Comparison of ENCODE assay signal across 10 cellular contexts in the genomic region with DNA sequence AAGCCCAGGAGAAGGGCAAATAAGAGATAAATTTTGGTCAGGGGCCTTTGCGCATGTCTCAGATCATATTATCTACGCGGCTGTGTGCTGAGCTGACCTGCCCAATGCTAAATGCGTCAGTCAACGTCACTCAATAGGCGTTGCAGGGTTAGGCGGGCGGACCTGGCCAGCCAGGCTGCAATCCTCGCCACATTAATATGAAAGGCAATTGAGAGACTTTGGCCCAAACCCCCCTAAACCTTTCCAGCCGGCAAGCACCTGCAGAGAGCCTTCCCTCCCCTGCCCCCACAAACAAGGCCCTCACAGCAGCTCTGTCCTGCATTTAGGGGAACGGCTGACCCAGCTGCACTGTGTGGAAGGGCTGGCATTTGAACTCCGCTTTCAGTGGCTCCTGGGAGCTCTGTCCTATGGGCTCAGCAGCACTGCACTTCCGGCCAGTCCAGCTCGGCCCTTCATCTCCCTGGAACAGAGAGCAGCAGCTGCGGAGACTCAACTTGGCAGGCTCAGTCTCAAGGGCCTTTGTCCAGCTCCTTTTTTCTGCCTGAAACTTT.
A peak's percentile ranks its signal among the peaks of the same experiment; 100 is the strongest.
DNase-seq lines count a peak whose midpoint lies in the region; ATAC-seq and TF ChIP-seq lines count a peak whose summit lies in the region.
"Had no signal": no experiment of that assay in that cellular context is flagged by ENCODE, and none has a peak within 500 bp of the region (broad histone marks: within the 10 kb centered on the region; RNA-seq: fewer than 3 reads in every experiment).

No MANE protein-coding gene starts in this region.

- H3K9ac ChIP-seq in stomach smooth muscle (ENCODE audit: low read length in 2 of 2) = peak overlapping the region in 1 of 2 donors; percentile 38

- H3K9me3 ChIP-seq in Peyer's patch = no peaks in the 10 kb centered on the region
- no peaks in the 10 kb centered on the region for H3K9me3 ChIP-seq in esophagus muscularis mucosa
- no peaks in the 10 kb centered on the region for H3K9me3 ChIP-seq in stomach smooth muscle (ENCODE audit: control insufficient read depth in 2 of 2, low read length in 2 of 2)
- no peaks in the 10 kb centered on the region for H3K9me3 ChIP-seq in CD4-positive, alpha-beta T cell (ENCODE audit: control insufficient read depth, low read length)

- CTCF ChIA-PET in CD4-positive, alpha-beta T cell (lab: Charles Lee) = no interaction called here

- TF ChIP-seq CTCF in Peyer's patch (IDR thresholded peaks at IDR 0.05) (no peak), esophagus muscularis mucosa (IDR thresholded peaks at IDR 0.05) (peak in 1 of 3 experiments; percentile 5)
- no peak for TF ChIP-seq CTCF in CD4-positive, alpha-beta T cell (IDR thresholded peaks at IDR 0.05)

- no peak overlapping the region for H3K27ac Mint-ChIP-seq in CD4-positive, alpha-beta T cell
- H3K27ac Mint-ChIP-seq: activated CD8-positive, alpha-beta memory T cell treated with anti-CD3 and anti-CD28 coated beads, Interleukin-2, amount 10 ng/mL, durations not matched to agents 7 days and 5 days had no signal

- no peak overlapping the region for H3K4me3 ChIP-seq in Peyer's patch
- H3K4me3 ChIP-seq in esophagus muscularis mucosa = peak overlapping the region in 1 of 4 donors; percentile 25
- H3K4me3 ChIP-seq in stomach smooth muscle (ENCODE audit: low read length in 2 of 2) = peak overlapping the region in 1 of 2 donors; percentile 22

- peak in 1 of 3 donors; percentile 66 for DNase-seq in Peyer's patch
- no peak for DNase-seq in esophagus muscularis mucosa (ENCODE audit: extremely low spot score)
- peak; percentile 29 to 45 for DNase-seq in lung microvascular endothelial cell (ENCODE audit: low read depth in 2 of 2)
- DNase-seq in AG08396 (ENCODE audit: low spot score) = no peak
- no peak for DNase-seq in T-helper 2 cell
- DNase-seq in CD4-positive, alpha-beta T cell = no peak
- DNase-seq: activated CD8-positive, alpha-beta memory T cell treated with anti-CD3 and anti-CD28 coated beads, Interleukin-2, amount 10 ng/mL, durations not matched to agents 7 days and 5 days; GF-D8 had no signal

- no peak overlapping the region for H3K4me3 Mint-ChIP-seq in CD4-positive, alpha-beta T cell
- H3K4me3 Mint-ChIP-seq: activated CD8-positive, alpha-beta memory T cell treated with anti-CD3 and anti-CD28 coated beads, Interleukin-2, amount 10 ng/mL, durations not matched to agents 7 days and 5 days had no signal

- H3K9me3 Mint-ChIP-seq in CD4-positive, alpha-beta T cell = no peaks in the 10 kb centered on the region

- peaks cover 13% of the 10 kb centered on the region for H3K4me1 Mint-ChIP-seq in CD4-positive, alpha-beta T cell (ENCODE audit: low read depth)

- peaks cover 0 to 17% (median 0%) of the 10 kb centered on the region in 3 donors for H3K36me3 ChIP-seq in Peyer's patch
- peaks cover 0 to 12% (median 5%) of the 10 kb centered on the region in 4 donors for H3K36me3 ChIP-seq in esophagus muscularis mucosa
- H3K36me3 ChIP-seq in stomach smooth muscle (ENCODE audit: control insufficient read depth in 2 of 2, insufficient read depth in 2 of 2, low read length in 2 of 2) = peaks cover 12 to 15% of the 10 kb centered on the region in 2 donors

- H3K36me3 Mint-ChIP-seq in CD4-positive, alpha-beta T cell (ENCODE audit: low read depth) = peaks cover 19% of the 10 kb centered on the region
- H3K36me3 Mint-ChIP-seq: activated CD8-positive, alpha-beta memory T cell treated with anti-CD3 and anti-CD28 coated beads, Interleukin-2, amount 10 ng/mL, durations not matched to agents 7 days and 5 days had no signal

- intact Hi-C loops in esophagus muscularis mucosa (cut with DNase I) = loop anchor here (2.0 kb wide), 2 partner anchors 39 to 131 kb away; no protein-coding TSS in a partner anchor
- intact Hi-C loops in CD4-positive, alpha-beta T cell (cut with DNase I, micrococcal nuclease) = loop anchor here (5.0 to 10.0 kb wide), 2 partner anchors 46 to 611 kb away; a partner anchor contains a TSS

- 23% methylated on average over 11 of the region's 15 CpGs for WGBS in esophagus muscularis mucosa

- H3K27ac ChIP-seq in Peyer's patch = peak overlapping the region; percentile 19 to 73 (median 62)
- peak overlapping the region; percentile 79 to 85 (median 82) for H3K27ac ChIP-seq in esophagus muscularis mucosa (replicated peaks in 1 of 4)
- peak overlapping the region; percentile 90 for H3K27ac ChIP-seq in stomach smooth muscle (ENCODE audit: low read length)
- no peak overlapping the region for H3K27ac ChIP-seq in CD4-positive, alpha-beta T cell (ENCODE audit: low read depth, low read length)

- H3K27me3 ChIP-seq in Peyer's patch = no peaks in the 10 kb centered on the region
- no peaks in the 10 kb centered on the region for H3K27me3 ChIP-seq in esophagus muscularis mucosa
- H3K27me3 ChIP-seq in stomach smooth muscle (ENCODE audit: control insufficient read depth in 1 of 2, insufficient read depth in 2 of 2, low read length in 2 of 2) = no peaks in the 10 kb centered on the region
- H3K27me3 ChIP-seq in CD4-positive, alpha-beta T cell (ENCODE audit: control insufficient read depth, insufficient read depth, low read length) = no peaks in the 10 kb centered on the region

- peaks cover 0 to 39% (median 0%) of the 10 kb centered on the region in 4 donors for H3K4me1 ChIP-seq in Peyer's patch
- peaks cover 42 to 69% (median 66%) of the 10 kb centered on the region in 4 donors for H3K4me1 ChIP-seq in esophagus muscularis mucosa
- peaks cover 50% of the 10 kb centered on the region for H3K4me1 ChIP-seq in stomach smooth muscle (ENCODE audit: control insufficient read depth, insufficient read depth, low read length)

- no peaks in the 10 kb centered on the region for H3K27me3 Mint-ChIP-seq in CD4-positive, alpha-beta T cell
- H3K27me3 Mint-ChIP-seq: activated CD8-positive, alpha-beta memory T cell treated with anti-CD3 and anti-CD28 coated beads, Interleukin-2, amount 10 ng/mL, durations not matched to agents 7 days and 5 days had no signal

- no peak for ATAC-seq in HG03097 (IDR thresholded peaks at IDR 0.05; ENCODE audit: low FRiP score, unreplicated experiment)
- ATAC-seq in CD4-positive, alpha-beta T cell (ENCODE audit: poor library complexity) = no peak
- ATAC-seq: activated CD8-positive, alpha-beta memory T cell treated with anti-CD3 and anti-CD28 coated beads, Interleukin-2, amount 10 ng/mL, durations not matched to agents 7 days and 5 days had no signal

- TF ChIP-seq POLR2A in Peyer's patch (IDR thresholded peaks at IDR 0.05) (no peak), esophagus muscularis mucosa (IDR thresholded peaks at IDR 0.05; ENCODE audit: low read depth) (no peak)

- TF ChIP-seq EP300 in esophagus muscularis mucosa (IDR thresholded peaks at IDR 0.05) = no peak

- POLR2A ChIA-PET in CD4-positive, alpha-beta T cell (lab: Charles Lee) = no interaction called here

Comparison
In these comparisons a context has a peak if more than half of its experiments do, and no peak if none do; other contexts are left out.
1. DNase-seq: peak in lung microvascular endothelial cell (2 of 2); none in esophagus muscularis mucosa (single experiment), AG08396 (single experiment), T-helper 2 cell (0 of 5) and CD4-positive, alpha-beta T cell (0 of 10).